In genomic region chr19:52833541-52833940, GRCh38 we compare ENCODE assay signal across 7 cellular contexts. TPM values are rescaled to one million over a fixed set of nuclear protein-coding genes. Genes with fewer than 3 reads are reported as not detected.
A peak's percentile ranks its signal among the peaks of the same experiment; 100 is the strongest.
DNase-seq lines count a peak whose midpoint lies in the region; ATAC-seq and TF ChIP-seq lines count a peak whose summit lies in the region.
"Not testable (repeated sequence)": the region's sequence is repeated elsewhere in the genome, so short reads cannot be mapped to it uniquely, and the experiment has no call there.
"Had no signal": no experiment of that assay in that cellular context is flagged by ENCODE, and none has a peak within 500 bp of the region (broad histone marks: within the 10 kb centered on the region; RNA-seq: fewer than 3 reads in every experiment).

No MANE protein-coding gene starts in this region.

- H3K4me1 Mint-ChIP-seq in CD8-positive, alpha-beta memory T cell = peaks cover 0 to 13% (median 12%) of the 10 kb centered on the region in 3 donors
- not testable (repeated sequence) for H3K4me1 Mint-ChIP-seq in activated CD8-positive, alpha-beta T cell treated with anti-CD3 and anti-CD28 coated beads for 36 hours (ENCODE audit: low read depth); naive thymus-derived CD4-positive, alpha-beta T cell
- peaks cover 25 to 32% of the 10 kb centered on the region in 2 donors for H3K4me1 Mint-ChIP-seq in immature natural killer cell
- H3K4me1 Mint-ChIP-seq in stimulated activated effector memory CD8-positive, alpha-beta T cell treated with anti-CD3 and anti-CD28 coated beads, Interleukin-12 subunit alpha, Interleukin-12 subunit beta, amount 100 ng/mL, for 72 hours = peaks cover 21% of the 10 kb centered on the region

- peaks cover 26 to 58% (median 47%) of the 10 kb centered on the region in 5 donors for H3K9me3 Mint-ChIP-seq in CD8-positive, alpha-beta memory T cell
- H3K9me3 Mint-ChIP-seq in activated CD8-positive, alpha-beta T cell treated with anti-CD3 and anti-CD28 coated beads for 36 hours = peaks cover 35% of the 10 kb centered on the region
- H3K9me3 Mint-ChIP-seq in immature natural killer cell = peaks cover 22 to 35% (median 33%) of the 10 kb centered on the region in 6 donors
- peaks cover 14 to 86% (median 62%) of the 10 kb centered on the region in 11 donors for H3K9me3 Mint-ChIP-seq in naive thymus-derived CD4-positive, alpha-beta T cell
- H3K9me3 Mint-ChIP-seq in stimulated activated effector memory CD8-positive, alpha-beta T cell treated with anti-CD3 and anti-CD28 coated beads, Interleukin-12 subunit alpha, Interleukin-12 subunit beta, amount 100 ng/mL, for 72 hours = peaks cover 21% of the 10 kb centered on the region

- intact Hi-C loops in activated CD8-positive, alpha-beta T cell treated with anti-CD3 and anti-CD28 coated beads for 36 hours (cut with micrococcal nuclease); naive thymus-derived CD4-positive, alpha-beta T cell (cut with micrococcal nuclease): not testable (repeated sequence)

- CTCF ChIA-PET in CD8-positive, alpha-beta memory T cell (lab: Charles Lee); activated CD8-positive, alpha-beta T cell treated with anti-CD3 and anti-CD28 coated beads for 36 hours (lab: Charles Lee); naive thymus-derived CD4-positive, alpha-beta T cell (lab: Charles Lee): not testable (repeated sequence)

- peaks cover 18% of the 10 kb centered on the region for H3K9me3 ChIP-seq in CD8-positive, alpha-beta memory T cell (ENCODE audit: low read length)
- H3K9me3 ChIP-seq in naive thymus-derived CD4-positive, alpha-beta T cell (ENCODE audit: control insufficient read depth in 2 of 3, low read length in 3 of 3) = peaks cover 0 to 49% (median 11%) of the 10 kb centered on the region in 3 experiments

- TF ChIP-seq CTCF in activated CD8-positive, alpha-beta T cell treated with anti-CD3 and anti-CD28 coated beads for 36 hours (IDR thresholded peaks at IDR 0.05) = not testable (repeated sequence)

- H3K36me3 Mint-ChIP-seq in CD8-positive, alpha-beta memory T cell = peaks cover 9 to 44% (median 20%) of the 10 kb centered on the region in 3 donors
- H3K36me3 Mint-ChIP-seq in activated CD8-positive, alpha-beta T cell treated with anti-CD3 and anti-CD28 coated beads for 36 hours (ENCODE audit: low read depth) = peaks cover 30% of the 10 kb centered on the region
- H3K36me3 Mint-ChIP-seq in immature natural killer cell = peaks cover 20 to 26% (median 24%) of the 10 kb centered on the region in 3 donors
- peaks cover 16 to 47% (median 30%) of the 10 kb centered on the region in 5 donors for H3K36me3 Mint-ChIP-seq in naive thymus-derived CD4-positive, alpha-beta T cell
- H3K36me3 Mint-ChIP-seq in stimulated activated effector memory CD8-positive, alpha-beta T cell treated with anti-CD3 and anti-CD28 coated beads, Interleukin-12 subunit alpha, Interleukin-12 subunit beta, amount 100 ng/mL, for 72 hours = not testable (repeated sequence)

- H3K4me3 ChIP-seq in CD8-positive, alpha-beta memory T cell (ENCODE audit: low read length); naive thymus-derived CD4-positive, alpha-beta T cell (ENCODE audit: low read length): not testable (repeated sequence)

- H3K27me3 ChIP-seq in CD8-positive, alpha-beta memory T cell (ENCODE audit: insufficient read depth, low read length, poor library complexity, severe bottlenecking); naive thymus-derived CD4-positive, alpha-beta T cell (ENCODE audit: control insufficient read depth in 2 of 2, insufficient read depth in 2 of 2, low read length in 2 of 2): not testable (repeated sequence)

- not testable (repeated sequence) for H3K27me3 Mint-ChIP-seq in CD8-positive, alpha-beta memory T cell; activated CD8-positive, alpha-beta T cell treated with anti-CD3 and anti-CD28 coated beads for 36 hours; immature natural killer cell (ENCODE audit: low read depth in 3 of 3); naive thymus-derived CD4-positive, alpha-beta T cell

- H3K4me1 ChIP-seq in CD8-positive, alpha-beta memory T cell (ENCODE audit: insufficient read depth, low read length); naive thymus-derived CD4-positive, alpha-beta T cell (ENCODE audit: control insufficient read depth in 2 of 2, insufficient read depth in 2 of 2, low read length in 2 of 2): not testable (repeated sequence)

- ATAC-seq in activated CD8-positive, alpha-beta T cell treated with anti-CD3 and anti-CD28 coated beads for 36 hours = peak; percentile 55
- ATAC-seq in naive thymus-derived CD4-positive, alpha-beta T cell = peak; percentile 63
- peak; percentile 85 for ATAC-seq in stimulated activated effector memory CD8-positive, alpha-beta T cell treated with anti-CD3 and anti-CD28 coated beads, Interleukin-12 subunit alpha, Interleukin-12 subunit beta, amount 100 ng/mL, for 72 hours

- DNase-seq in CD8-positive, alpha-beta memory T cell = peak in 1 of 5 donors; percentile 32
- DNase-seq in activated CD8-positive, alpha-beta T cell treated with anti-CD3 and anti-CD28 coated beads for 36 hours = peak; percentile 6
- peak; percentile 14 for DNase-seq in activated gamma-delta T cell treated with Interleukin-2 at 50 U/mL for 16 hours
- DNase-seq in immature natural killer cell = peak; percentile 63 to 79 (median 75)
- not testable (repeated sequence) for DNase-seq in naive thymus-derived CD4-positive, alpha-beta T cell; stimulated activated effector memory CD8-positive, alpha-beta T cell treated with anti-CD3 and anti-CD28 coated beads, Interleukin-12 subunit alpha, Interleukin-12 subunit beta, amount 100 ng/mL, for 72 hours (ENCODE audit: low spot score in 2 of 2)

- peak overlapping the region in 7 of 8 donors; percentile 13 to 88 (median 59) for H3K27ac Mint-ChIP-seq in CD8-positive, alpha-beta memory T cell
- H3K27ac Mint-ChIP-seq in activated CD8-positive, alpha-beta T cell treated with anti-CD3 and anti-CD28 coated beads for 36 hours = peak overlapping the region; percentile 50
- peak overlapping the region; percentile 83 to 96 (median 92) for H3K27ac Mint-ChIP-seq in immature natural killer cell
- H3K27ac Mint-ChIP-seq in naive thymus-derived CD4-positive, alpha-beta T cell = not testable (repeated sequence)
- peak overlapping the region; percentile 92 for H3K27ac Mint-ChIP-seq in stimulated activated effector memory CD8-positive, alpha-beta T cell treated with anti-CD3 and anti-CD28 coated beads, Interleukin-12 subunit alpha, Interleukin-12 subunit beta, amount 100 ng/mL, for 72 hours

- H3K36me3 ChIP-seq in CD8-positive, alpha-beta memory T cell (ENCODE audit: insufficient read depth, low read length); naive thymus-derived CD4-positive, alpha-beta T cell (ENCODE audit: control insufficient read depth in 2 of 3, insufficient read depth in 3 of 3, low read length in 3 of 3): not testable (repeated sequence)

- POLR2A ChIA-PET in CD8-positive, alpha-beta memory T cell (lab: Charles Lee); activated CD8-positive, alpha-beta T cell treated with anti-CD3 and anti-CD28 coated beads for 36 hours (lab: Charles Lee); naive thymus-derived CD4-positive, alpha-beta T cell (lab: Charles Lee): not testable (repeated sequence)

- not testable (repeated sequence) for H3K27ac ChIP-seq in CD8-positive, alpha-beta memory T cell (ENCODE audit: low read depth, low read length); naive thymus-derived CD4-positive, alpha-beta T cell (ENCODE audit: low read depth, low read length)

- peak overlapping the region in 4 of 7 donors; percentile 13 to 74 (median 38) for H3K4me3 Mint-ChIP-seq in CD8-positive, alpha-beta memory T cell
- not testable (repeated sequence) for H3K4me3 Mint-ChIP-seq in activated CD8-positive, alpha-beta T cell treated with anti-CD3 and anti-CD28 coated beads for 36 hours; naive thymus-derived CD4-positive, alpha-beta T cell
- H3K4me3 Mint-ChIP-seq in immature natural killer cell = peak overlapping the region; percentile 49 to 81 (median 63)
- peak overlapping the region; percentile 46 for H3K4me3 Mint-ChIP-seq in stimulated activated effector memory CD8-positive, alpha-beta T cell treated with anti-CD3 and anti-CD28 coated beads, Interleukin-12 subunit alpha, Interleukin-12 subunit beta, amount 100 ng/mL, for 72 hours

RNA-seq across cellular contexts. Expression of gene ZNF28, which starts 12.1 kb away (rescaled TPM):
- total RNA-seq in CD8-positive, alpha-beta memory T cell = 10 to 100 TPM; 19.8 to 23.7 TPM
- polyA plus RNA-seq in CD8-positive, alpha-beta memory T cell = 22.0 TPM
- total RNA-seq in activated CD8-positive, alpha-beta T cell treated with anti-CD3 and anti-CD28 coated beads for 36 hours = 10 to 100 TPM in 1 of 2 experiments, 1 to 10 TPM in 1; 9.7 to 11.6 TPM
- polyA plus RNA-seq in immature natural killer cell = 10 to 100 TPM; 25.8 to 59.5 (median 59.4) TPM
- 10 to 100 TPM in 3 of 5 experiments, 1 to 10 TPM in 2; 6.5 to 26.0 (median 21.0) TPM for total RNA-seq in naive thymus-derived CD4-positive, alpha-beta T cell
- polyA plus RNA-seq in naive thymus-derived CD4-positive, alpha-beta T cell = 10 to 100 TPM; 10.2 to 14.4 TPM

RNA-seq across cellular contexts. Expression of gene ZNF468, which starts 23.9 kb away (rescaled TPM):
- total RNA-seq in CD8-positive, alpha-beta memory T cell = 10 to 100 TPM; 14.7 to 15.8 TPM
- 26.5 TPM for polyA plus RNA-seq in CD8-positive, alpha-beta memory T cell
- total RNA-seq in activated CD8-positive, alpha-beta T cell treated with anti-CD3 and anti-CD28 coated beads for 36 hours = 10 to 100 TPM; 11.2 to 12.9 TPM
- polyA plus RNA-seq in immature natural killer cell = 10 to 100 TPM; 22.5 to 40.5 (median 35.5) TPM
- 10 to 100 TPM; 10.7 to 26.7 (median 21.7) TPM for total RNA-seq in naive thymus-derived CD4-positive, alpha-beta T cell
- 10 to 100 TPM; 16.0 to 25.4 TPM for polyA plus RNA-seq in naive thymus-derived CD4-positive, alpha-beta T cell

RNA-seq across cellular contexts. Expression of gene ZNF600, which starts 47.0 kb away (rescaled TPM):
- 10 to 100 TPM; 20.8 to 22.4 TPM for total RNA-seq in CD8-positive, alpha-beta memory T cell
- 28.1 TPM for polyA plus RNA-seq in CD8-positive, alpha-beta memory T cell
- total RNA-seq in activated CD8-positive, alpha-beta T cell treated with anti-CD3 and anti-CD28 coated beads for 36 hours = 10 to 100 TPM; 11.2 to 11.7 TPM
- polyA plus RNA-seq in immature natural killer cell = 100 to 1,000 TPM in 1 of 3 donors, 10 to 100 TPM in 2; 28.2 to 114 (median 42.4) TPM
- 10 to 100 TPM in 4 of 5 experiments, 1 to 10 TPM in 1; 6.7 to 30.0 (median 19.8) TPM for total RNA-seq in naive thymus-derived CD4-positive, alpha-beta T cell
- 10 to 100 TPM in 1 of 2 donors, 1 to 10 TPM in 1; 5.2 to 17.2 TPM for polyA plus RNA-seq in naive thymus-derived CD4-positive, alpha-beta T cell
- total RNA-seq: A172 had no signal
